In genomic region chr12:112121780-112122565, GRCh38 we compare ENCODE assay signal across 8 cellular contexts. TPM values are rescaled to one million over a fixed set of nuclear protein-coding genes. Genes with fewer than 3 reads are reported as not detected.
A peak's percentile ranks its signal among the peaks of the same experiment; 100 is the strongest.
DNase-seq lines count a peak whose midpoint lies in the region; ATAC-seq, FAIRE-seq and TF ChIP-seq lines count a peak whose summit lies in the region.

No MANE protein-coding gene starts in this region.

- FAIRE-seq in HTR-8/SVneo (lab: Jason Lieb, UNC), result no peak

- H3K4me3 ChIP-seq in coronary artery (no peak overlapping the region), lung (no peak overlapping the region)

- in situ Hi-C loops in ACHN (cut with HindIII; ENCODE audit: low pct_ligation_motif_present, low pct_unique_long_range_greater_than_20kb, low sequenced_read_pairs), result no loop called here

- H3K9me3 ChIP-seq in lung (ENCODE audit: control insufficient read depth in 2 of 2, insufficient read depth in 1 of 2, low read length in 1 of 2), result no peaks in the 10 kb centered on the region

- no peak for TF ChIP-seq CTCF in coronary artery (IDR thresholded peaks at IDR 0.05)
- no peak for TF ChIP-seq CTCF in lung (IDR thresholded peaks at IDR 0.05; ENCODE audit: control extremely low read depth, extremely low read depth)

- H3K27ac ChIP-seq in coronary artery (peak overlapping the region; percentile 77 to 86), lung (ENCODE audit: low read depth in 1 of 2, low read length in 1 of 2) (peak overlapping the region; percentile 33 to 85)

- no peak for ATAC-seq in lung (ENCODE audit: insufficient read depth, low FRiP score)

- H3K36me3 ChIP-seq in lung (ENCODE audit: control insufficient read depth in 2 of 2, insufficient read depth in 2 of 2, low read length in 2 of 2), result no peaks in the 10 kb centered on the region

- H3K4me1 ChIP-seq in lung (ENCODE audit: control insufficient read depth in 2 of 2, insufficient read depth in 2 of 2, low read length in 2 of 2), result peaks cover 6 to 7% of the 10 kb centered on the region in 2 donors

- WGBS in lung, 2 donors, result 72 to 89% methylated on average over 11 of the region's 11 CpGs

- DNase-seq in NCI-H82 (lab: John Stamatoyannopoulos, UW) (peak; percentile 26), NCI-H82 treated with DMSO at 0.1 percent for 48 hours (lab: John Stamatoyannopoulos, UW; ENCODE audit: unreplicated experiment) (no peak), coronary artery (ENCODE audit: low spot score) (peak; percentile 81), lung (ENCODE audit: low spot score) (peak; percentile 77), ureter (ENCODE audit: low spot score) (peak; percentile 69), HTR-8/SVneo (ENCODE audit: insufficient read length, low spot score) (no peak), ACHN (no peak)
- no peak for DNase-seq in activated T-cell treated with anti-CD3 and anti-CD28 coated beads, Interleukin-2, amount 50 U/mL, for 1 hour

- H3K27me3 ChIP-seq in lung (ENCODE audit: control insufficient read depth, insufficient read depth), result no peaks in the 10 kb centered on the region

RNA-seq across cellular contexts. Expression of gene TRAFD1, which starts 3.4 kb away (rescaled TPM):
- total RNA-seq in lung (10 to 100 TPM; 37.1 to 43.1 TPM), ureter (37.0 TPM)
- 10 to 100 TPM; 16.9 to 38.5 TPM for polyA plus RNA-seq in lung

RNA-seq across cellular contexts. Expression of gene NAA25, which starts 13.4 kb away (rescaled TPM):
- 10 to 100 TPM; 32.2 to 38.5 TPM for total RNA-seq in lung
- 1 to 10 TPM; 6.2 to 6.7 TPM for polyA plus RNA-seq in lung
- total RNA-seq in ureter, result 60.0 TPM

Comparison
In these comparisons a context has a peak if more than half of its experiments do, and no peak if none do; other contexts are left out.
1. DNase-seq: peak in NCI-H82 (single experiment), coronary artery (single experiment), lung (single experiment) and ureter (single experiment); none in NCI-H82 treated with DMSO at 0.1 percent for 48 hours (single experiment), HTR-8/SVneo (single experiment), activated T-cell treated with anti-CD3 and anti-CD28 coated beads, Interleukin-2, amount 50 U/mL, for 1 hour (single experiment) and ACHN (single experiment).